ENCODE assay signal across 8 cellular contexts in the genomic region with DNA sequence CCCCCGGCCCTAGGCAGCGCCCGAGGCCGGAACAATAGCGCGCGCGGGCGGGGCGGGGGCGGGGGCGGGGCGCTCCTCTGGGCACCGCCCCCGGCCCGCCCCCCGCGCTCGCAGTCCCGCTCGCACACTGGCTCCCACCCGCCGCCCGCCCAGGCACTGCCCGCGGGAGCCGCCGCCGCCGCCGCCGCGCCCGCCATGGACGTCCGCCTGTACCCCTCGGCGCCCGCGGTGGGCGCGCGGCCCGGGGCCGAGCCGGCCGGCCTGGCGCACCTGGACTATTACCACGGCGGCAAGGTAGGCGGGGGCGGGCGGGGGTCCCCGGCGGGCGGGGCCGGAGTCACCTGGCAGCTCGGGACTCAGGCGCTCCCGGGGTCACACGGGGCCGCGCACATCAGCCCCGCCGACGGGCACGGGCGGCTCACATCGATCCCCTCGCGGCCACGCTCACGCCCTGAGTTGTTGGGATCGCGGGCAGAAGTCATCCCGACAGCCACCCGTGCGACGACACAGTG. TPM values are rescaled to one million over a fixed set of nuclear protein-coding genes. Genes with fewer than 3 reads are reported as not detected.
A peak's percentile ranks its signal among the peaks of the same experiment; 100 is the strongest.
DNase-seq lines count a peak whose midpoint lies in the region; TF ChIP-seq lines count a peak whose summit lies in the region.

TOX2 (plus strand) TSS at position 156 of the 512 bp plus-strand sequence; CDS start at position 196, 40 bp downstream.

- no peaks in the 10 kb centered on the region for H3K4me1 ChIP-seq in HAP-1

- no peaks in the 10 kb centered on the region for H3K27me3 ChIP-seq in HAP-1 (ENCODE audit: low read depth)

- H3K9me3 ChIP-seq in HAP-1 = peaks cover 4% of the 10 kb centered on the region

- TF ChIP-seq CTCF in fibroblast of pulmonary artery (IDR thresholded peaks at IDR 0.05; ENCODE audit: low read length, missing control alignments) = no peak
- TF ChIP-seq CTCF in osteocyte (IDR thresholded peaks at IDR 0.05) = no peak

- no peaks in the 10 kb centered on the region for H3K36me3 ChIP-seq in HAP-1 (replicated peaks)

- H3K27ac Mint-ChIP-seq in osteocyte (ENCODE audit: unreplicated experiment) = no peak within 1 kb of the TSS

- peak; percentile 70 for DNase-seq in EH (ENCODE audit: low read depth)
- peak; percentile 31 to 81 for DNase-seq in HAP-1 (ENCODE audit: low spot score in 2 of 2)
- DNase-seq in NCI-H2227 treated with DMSO at 0.1 percent for 48 hours (lab: John Stamatoyannopoulos, UW) = peak; percentile 52
- DNase-seq in activated T-cell treated with anti-CD3 and anti-CD28 coated beads for 4 hours = peak; percentile 27
- peak; percentile 49 for DNase-seq in fibroblast of pulmonary artery (ENCODE audit: low read depth)
- DNase-seq in osteocyte (ENCODE audit: extremely low spot score, unreplicated experiment) = no peak
- DNase-seq in superior temporal gyrus (ENCODE audit: extremely low spot score) = no peak
- no peak for DNase-seq in mesenteric fat pad (ENCODE audit: low spot score)

- H3K36me3 Mint-ChIP-seq in osteocyte (ENCODE audit: unreplicated experiment) = no peaks in the 10 kb centered on the region

- H3K4me3 Mint-ChIP-seq in osteocyte (ENCODE audit: unreplicated experiment) = peak within 1 kb of the TSS; percentile 67

- H3K4me1 Mint-ChIP-seq in osteocyte (ENCODE audit: unreplicated experiment) = peaks cover 12% of the 10 kb centered on the region

- H3K9me3 Mint-ChIP-seq in osteocyte (ENCODE audit: unreplicated experiment) = peaks cover 11% of the 10 kb centered on the region

- H3K4me3 ChIP-seq in HAP-1 (peak within 1 kb of the TSS; percentile 41), fibroblast of pulmonary artery (replicated peaks; ENCODE audit: low read depth, low read length) (peak within 1 kb of the TSS; percentile 65)

- in situ Hi-C loops in HAP-1 (cut with MboI; ENCODE audit: low sequenced_read_pairs) = no loop called here

- peaks cover 57% of the 10 kb centered on the region for H3K27me3 Mint-ChIP-seq in osteocyte (ENCODE audit: unreplicated experiment)

RNA-seq across cellular contexts. Expression of gene TOX2, which starts in this region (rescaled TPM):
- not detected in 2 replicates for total RNA-seq in osteocyte
- 1.2 TPM for total RNA-seq in mesenteric fat pad

Comparison
In these comparisons a context has a peak if more than half of its experiments do, and no peak if none do; other contexts are left out.
1. DNase-seq: peak in EH (single experiment), HAP-1 (2 of 2), NCI-H2227 treated with DMSO at 0.1 percent for 48 hours (single experiment), activated T-cell treated with anti-CD3 and anti-CD28 coated beads for 4 hours (single experiment) and fibroblast of pulmonary artery (single experiment); none in osteocyte (single experiment), superior temporal gyrus (single experiment) and mesenteric fat pad (single experiment).